In the genomic region with DNA sequence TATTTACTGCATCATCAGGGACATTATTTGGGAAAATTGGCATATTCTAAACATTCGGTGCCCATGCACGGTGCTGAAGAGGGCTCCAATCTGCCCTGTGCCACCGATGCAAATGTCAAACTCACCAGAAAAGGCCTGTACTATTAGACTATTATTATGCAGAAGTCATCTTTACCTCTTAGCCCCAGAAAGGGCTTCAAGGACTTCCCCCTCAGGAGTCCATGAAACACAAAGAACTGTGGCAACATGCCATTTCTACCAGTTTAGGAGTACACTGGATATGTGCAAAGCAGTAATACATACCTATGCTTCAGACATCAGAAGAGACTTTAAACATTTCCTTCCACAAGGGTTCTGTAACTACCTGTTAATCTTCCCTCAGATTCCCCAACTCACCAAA, we compare ENCODE assay signal across 14 cellular contexts. TPM values are rescaled to one million over a fixed set of nuclear protein-coding genes. Genes with fewer than 3 reads are reported as not detected.
DNase-seq lines count a peak whose midpoint lies in the region; ATAC-seq and TF ChIP-seq lines count a peak whose summit lies in the region.
"Had no signal": no experiment of that assay in that cellular context is flagged by ENCODE, and none has a peak within 500 bp of the region (broad histone marks: within the 10 kb centered on the region; RNA-seq: fewer than 3 reads in every experiment).

No MANE protein-coding gene starts in this region.

- peak overlapping the region; percentile 72 for H3K4me2 ChIP-seq in OCI-LY7 (ENCODE audit: low read length)

- peaks cover 3 to 21% of the 10 kb centered on the region in 2 donors for H3K36me3 Mint-ChIP-seq in activated T-cell treated with anti-CD3 and anti-CD28 coated beads, Interleukin-2, amount 50 U/mL, for 72 hours (ENCODE audit: insufficient read depth in 2 of 2)
- H3K36me3 Mint-ChIP-seq in stimulated activated memory B cell treated with anti-CD40 and anti-IgM and Interleukin-4, amounts not matched to agents 10 μg/mL and 1 μg/mL and 100 μg/mL, for 72 hours, result peaks cover 6% of the 10 kb centered on the region

- intact Hi-C loops in OCI-LY7 (cut with micrococcal nuclease; ENCODE audit: unreplicated experiment), result loop anchor here (1.0 to 2.0 kb wide), 2 partner anchors 17 to 37 kb away; no protein-coding TSS in a partner anchor

- no peak for DNase-seq in activated T-cell treated with anti-CD3 and anti-CD28 coated beads, Interleukin-2, amount 50 U/mL, for 72 hours
- DNase-seq in activated T-cell treated with anti-CD3 and anti-CD28 coated beads for 4 hours (no peak), OCI-LY7 (ENCODE audit: low spot score) (no peak), NCI-H1417 (lab: John Stamatoyannopoulos, UW) (no peak), cerebellar nuclear complex (lab: John Stamatoyannopoulos, UW) (no peak)
- no peak for DNase-seq in effector memory CD4-positive, alpha-beta T cell
- DNase-seq: HCEC 1CT; NCI-H2081 treated with DMSO at 0.1 percent for 48 hours; NK-92 treated with Interleukin-12 subunit alpha and Interleukin-12 subunit beta, amount 100 ng/mL, for 24 hours; psoas muscle; upper lobe of right lung had no signal

- peaks cover 75% of the 10 kb centered on the region for H3K4me1 ChIP-seq in OCI-LY7 (ENCODE audit: insufficient read depth, low read length, poor library complexity, severe bottlenecking)
- peaks cover 68% of the 10 kb centered on the region for H3K4me1 ChIP-seq in effector memory CD4-positive, alpha-beta T cell (ENCODE audit: control insufficient read depth, insufficient read depth, low read length, poor library complexity, severe bottlenecking)

- H2AFZ ChIP-seq in OCI-LY7 (ENCODE audit: low read length), result no peak overlapping the region

- TF ChIP-seq CTCF in OCI-LY7 (conservative IDR thresholded peaks at IDR 0.05; ENCODE audit: low read length), result no peak

- no peaks in the 10 kb centered on the region for H3K9me3 Mint-ChIP-seq in activated T-cell treated with anti-CD3 and anti-CD28 coated beads, Interleukin-2, amount 50 U/mL, for 72 hours
- H3K9me3 Mint-ChIP-seq in stimulated activated memory B cell treated with anti-CD40 and anti-IgM and Interleukin-4, amounts not matched to agents 10 μg/mL and 1 μg/mL and 100 μg/mL, for 72 hours, result no peaks in the 10 kb centered on the region

- peak overlapping the region; percentile 48 for H3K4me3 ChIP-seq in OCI-LY7 (ENCODE audit: low read depth, low read length, poor library complexity, severe bottlenecking)
- H3K4me3 ChIP-seq in effector memory CD4-positive, alpha-beta T cell (ENCODE audit: insufficient read depth, low read depth, low read length, poor library complexity, severe bottlenecking), result peak overlapping the region; percentile 10
- H3K4me3 ChIP-seq: gastroesophageal sphincter, psoas muscle had no signal

- CTCF ChIA-PET in OCI-LY7 (lab: Charles Lee; ENCODE audit: unreplicated experiment), result no interaction called here

- peak overlapping the region; percentile 96 for H3K27ac Mint-ChIP-seq in activated T-cell treated with anti-CD3 and anti-CD28 coated beads, Interleukin-2, amount 50 U/mL, for 72 hours
- peak overlapping the region; percentile 80 for H3K27ac Mint-ChIP-seq in stimulated activated memory B cell treated with anti-CD40 and anti-IgM and Interleukin-4, amounts not matched to agents 10 μg/mL and 1 μg/mL and 100 μg/mL, for 72 hours

- no peak for ATAC-seq in activated T-cell treated with anti-CD3 and anti-CD28 coated beads, Interleukin-2, amount 50 U/mL, for 72 hours (replicated peaks in 1 of 2)
- ATAC-seq in stimulated activated memory B cell treated with anti-CD40 and anti-IgM and Interleukin-4, amounts not matched to agents 10 μg/mL and 1 μg/mL and 100 μg/mL, for 72 hours, result peak; percentile 37
- no peak for ATAC-seq in HG02970 (IDR thresholded peaks at IDR 0.05; ENCODE audit: low FRiP score, unreplicated experiment)
- ATAC-seq: gastroesophageal sphincter, psoas muscle, upper lobe of right lung had no signal

- H3K27me3 Mint-ChIP-seq in activated T-cell treated with anti-CD3 and anti-CD28 coated beads, Interleukin-2, amount 50 U/mL, for 72 hours (ENCODE audit: low read depth), result no peaks in the 10 kb centered on the region
- no peaks in the 10 kb centered on the region for H3K27me3 Mint-ChIP-seq in stimulated activated memory B cell treated with anti-CD40 and anti-IgM and Interleukin-4, amounts not matched to agents 10 μg/mL and 1 μg/mL and 100 μg/mL, for 72 hours

- peaks cover 60% of the 10 kb centered on the region for H4K20me1 ChIP-seq in OCI-LY7 (ENCODE audit: insufficient read depth, low read length)

- H3K4me3 Mint-ChIP-seq in activated T-cell treated with anti-CD3 and anti-CD28 coated beads, Interleukin-2, amount 50 U/mL, for 72 hours, result peak overlapping the region; percentile 80 to 87
- peak overlapping the region; percentile 70 for H3K4me3 Mint-ChIP-seq in stimulated activated memory B cell treated with anti-CD40 and anti-IgM and Interleukin-4, amounts not matched to agents 10 μg/mL and 1 μg/mL and 100 μg/mL, for 72 hours

- POLR2A ChIA-PET in OCI-LY7 (lab: Charles Lee), result interaction anchor here (1.8 kb wide), 1 partner anchor 9 kb away, joined by 5 read pairs; no protein-coding TSS in a partner anchor

- no TSS peak for BruUV-seq in OCI-LY7 (replicated peaks; lab: Mats Ljungman, UMichigan)

- H3K9me2 ChIP-seq in OCI-LY7 (ENCODE audit: insufficient read depth, low read length), result no peaks in the 10 kb centered on the region

- H3K27ac ChIP-seq in OCI-LY7 (ENCODE audit: low read depth, low read length, poor library complexity, severe bottlenecking), result peak overlapping the region; percentile 61
- H3K27ac ChIP-seq in effector memory CD4-positive, alpha-beta T cell (ENCODE audit: insufficient read depth, low read length, poor library complexity, severe bottlenecking), result peak overlapping the region; percentile 58
- H3K27ac ChIP-seq: gastroesophageal sphincter, psoas muscle, upper lobe of right lung had no signal

- peaks cover 100% of the 10 kb centered on the region for H3K79me2 ChIP-seq in OCI-LY7 (ENCODE audit: insufficient read depth, low read depth, low read length)

- H3K36me3 ChIP-seq in OCI-LY7 (ENCODE audit: insufficient read depth, low read length), result peaks cover 28% of the 10 kb centered on the region
- H3K36me3 ChIP-seq in effector memory CD4-positive, alpha-beta T cell (ENCODE audit: control insufficient read depth, insufficient read depth, low read length), result peaks cover 17% of the 10 kb centered on the region

- H3K27me3 ChIP-seq in effector memory CD4-positive, alpha-beta T cell (replicated peaks; ENCODE audit: control insufficient read depth, insufficient read depth, low read length, poor library complexity, severe bottlenecking), result no peaks in the 10 kb centered on the region
- H3K27me3 ChIP-seq: gastroesophageal sphincter, upper lobe of right lung had no signal

- peaks cover 90% of the 10 kb centered on the region for H3K4me1 Mint-ChIP-seq in activated T-cell treated with anti-CD3 and anti-CD28 coated beads, Interleukin-2, amount 50 U/mL, for 72 hours (ENCODE audit: low read depth)
- peaks cover 83% of the 10 kb centered on the region for H3K4me1 Mint-ChIP-seq in stimulated activated memory B cell treated with anti-CD40 and anti-IgM and Interleukin-4, amounts not matched to agents 10 μg/mL and 1 μg/mL and 100 μg/mL, for 72 hours

- H3K9me3 ChIP-seq in OCI-LY7 (ENCODE audit: low read length), result no peaks in the 10 kb centered on the region
- no peaks in the 10 kb centered on the region for H3K9me3 ChIP-seq in effector memory CD4-positive, alpha-beta T cell (ENCODE audit: control insufficient read depth, low read length)
- H3K9me3 ChIP-seq: gastroesophageal sphincter, psoas muscle, upper lobe of right lung had no signal

RNA-seq across cellular contexts. Expression of a gene that starts 8.6 kb away (rescaled TPM):
- total RNA-seq in activated T-cell treated with anti-CD3 and anti-CD28 coated beads, Interleukin-2, amount 50 U/mL, for 72 hours, result 10 to 100 TPM; 50.0 TPM
- 65.1 and 69.2 TPM in 2 replicates for total RNA-seq in OCI-LY7 (2014; rRNA removed; shearing (Covaris generic))
- total RNA-seq in OCI-LY7 (2022), result 70.6 and 79.0 TPM in 2 replicates

RNA-seq across cellular contexts. Expression of a gene that starts 20.2 kb away (rescaled TPM):
- 10 to 100 TPM; 36.0 to 47.2 TPM for total RNA-seq in activated T-cell treated with anti-CD3 and anti-CD28 coated beads, Interleukin-2, amount 50 U/mL, for 72 hours
- 28.7 and 29.2 TPM in 2 replicates for total RNA-seq in OCI-LY7 (2014; rRNA removed; shearing (Covaris generic))
- total RNA-seq in OCI-LY7 (2022), result 46.1 and 47.7 TPM in 2 replicates

RNA-seq across cellular contexts. Expression of a gene that starts 34.8 kb away (rescaled TPM):
- total RNA-seq in activated T-cell treated with anti-CD3 and anti-CD28 coated beads, Interleukin-2, amount 50 U/mL, for 72 hours, result 10 to 100 TPM; 10.2 to 11.8 TPM
- 1.7 and 2.0 TPM in 2 replicates for total RNA-seq in OCI-LY7 (2014; rRNA removed; shearing (Covaris generic))
- total RNA-seq in OCI-LY7 (2022), result 8.1 and 13.2 TPM in 2 replicates

RNA-seq across cellular contexts. Expression of a gene that starts 56.1 kb away (rescaled TPM):
- total RNA-seq in activated T-cell treated with anti-CD3 and anti-CD28 coated beads, Interleukin-2, amount 50 U/mL, for 72 hours, result 1 to 10 TPM; 4.4 to 4.9 TPM
- total RNA-seq in OCI-LY7 (2014; rRNA removed; shearing (Covaris generic)), result 9.5 and 10.0 TPM in 2 replicates
- 8.7 and 9.2 TPM in 2 replicates for total RNA-seq in OCI-LY7 (2022)
